Comparison of ENCODE assay signal across 15 cellular contexts in genomic region chr12:26339976-26340375, GRCh38.
DNase-seq lines count a peak whose midpoint lies in the region; ATAC-seq, FAIRE-seq and TF ChIP-seq lines count a peak whose summit lies in the region.
"Had no signal": no experiment of that assay in that cellular context is flagged by ENCODE, and none has a peak within 500 bp of the region (broad histone marks: within the 10 kb centered on the region; RNA-seq: fewer than 3 reads in every experiment).

No MANE protein-coding gene starts in this region.

- TF ChIP-seq EP300 in HepG2 (IDR thresholded peaks at IDR 0.05; ENCODE audit: low read depth in 2 of 2, low read length in 2 of 2) (no peak), HepG2 (CRISPR knock-in tag; IDR thresholded peaks at IDR 0.05; ENCODE audit: borderline replicate concordance) (no peak)

- H3K4me2 ChIP-seq in OCI-LY3 (ENCODE audit: low read length) (peak overlapping the region; percentile 38), trophoblast cell (ENCODE audit: low read length) (no peak overlapping the region), HepG2 (ENCODE audit: low read depth, low read length) (no peak overlapping the region)
- H3K4me2 ChIP-seq: KMS-11 had no signal

- H3K4me1 Mint-ChIP-seq in activated CD4-positive, alpha-beta T cell treated with anti-CD3 and anti-CD28 coated beads, Interleukin-2, amount 10 ng/mL, durations not matched to agents 24 days and 14 days = peaks cover 7% of the 10 kb centered on the region
- no peaks in the 10 kb centered on the region for H3K4me1 Mint-ChIP-seq in CD4-positive, alpha-beta T cell (ENCODE audit: low read depth)

- no peaks in the 10 kb centered on the region for H3K79me2 ChIP-seq in OCI-LY3 (ENCODE audit: low read length)
- no peaks in the 10 kb centered on the region for H3K79me2 ChIP-seq in trophoblast cell (ENCODE audit: control insufficient read depth, insufficient read depth, low read length, poor library complexity)
- H3K79me2 ChIP-seq in HepG2 (ENCODE audit: insufficient read depth, low read length) = no peaks in the 10 kb centered on the region

- H4K20me1 ChIP-seq in OCI-LY3 (ENCODE audit: insufficient read depth, low read length) = peaks cover 10% of the 10 kb centered on the region
- H4K20me1 ChIP-seq in HepG2 (ENCODE audit: insufficient read depth, low read length) = no peaks in the 10 kb centered on the region

- H3K27me3 ChIP-seq in OCI-LY3 (ENCODE audit: low read depth, low read length) (no peaks in the 10 kb centered on the region), trophoblast cell (ENCODE audit: insufficient read depth, low read length) (no peaks in the 10 kb centered on the region), A673 (replicated peaks; ENCODE audit: insufficient read depth, low read depth, low read length, poor library complexity) (no peaks in the 10 kb centered on the region), HepG2 (ENCODE audit: control insufficient read depth in 1 of 2, insufficient read depth in 2 of 2, low read length in 2 of 2) (no peaks in the 10 kb centered on the region)
- no peaks in the 10 kb centered on the region for H3K27me3 ChIP-seq in CD4-positive, alpha-beta T cell (ENCODE audit: control insufficient read depth, insufficient read depth, low read length)

- no peaks in the 10 kb centered on the region for H3K9me3 Mint-ChIP-seq in activated CD4-positive, alpha-beta T cell treated with anti-CD3 and anti-CD28 coated beads, Interleukin-2, amount 10 ng/mL, durations not matched to agents 24 days and 14 days
- H3K9me3 Mint-ChIP-seq in CD4-positive, alpha-beta T cell = peaks cover 2% of the 10 kb centered on the region

- TF ChIP-seq RAD21 in HepG2 (CRISPR knock-in tag; IDR thresholded peaks at IDR 0.05) = no peak

- no peak overlapping the region for H3K4ac ChIP-seq in trophoblast cell (ENCODE audit: low read depth, low read length)

- TF ChIP-seq POLR2A in HepG2 (IDR thresholded peaks at IDR 0.05; ENCODE audit: insufficient read depth in 1 of 2, low read depth in 2 of 2, low read length in 2 of 2) = no peak

- peaks cover 28% of the 10 kb centered on the region for H3K4me1 ChIP-seq in OCI-LY3 (ENCODE audit: low read length)
- H3K4me1 ChIP-seq in mesodermal cell (ENCODE audit: control insufficient read depth, insufficient read depth, low read length, poor library complexity, severe bottlenecking) = peaks cover 14% of the 10 kb centered on the region
- H3K4me1 ChIP-seq in trophoblast cell (ENCODE audit: control insufficient read depth in 1 of 2, insufficient read depth in 2 of 2, low read length in 2 of 2) = peaks cover 2 to 13% of the 10 kb centered on the region in 2 experiments
- H3K4me1 ChIP-seq in A673 (ENCODE audit: insufficient read depth, low read length, poor library complexity, severe bottlenecking) = no peaks in the 10 kb centered on the region
- no peaks in the 10 kb centered on the region for H3K4me1 ChIP-seq in HepG2 (ENCODE audit: insufficient read depth, low read length)

- H3K4me3 ChIP-seq in OCI-LY3 (ENCODE audit: low read length) = no peak overlapping the region
- no peak overlapping the region for H3K4me3 ChIP-seq in mesodermal cell (ENCODE audit: extremely low read depth, insufficient read depth, low read length, poor library complexity, severe bottlenecking)
- H3K4me3 ChIP-seq in trophoblast cell (ENCODE audit: low read depth, low read length) = no peak overlapping the region
- no peak overlapping the region for H3K4me3 ChIP-seq in A673 (ENCODE audit: low read depth, low read length, poor library complexity, severe bottlenecking)
- no peak overlapping the region for H3K4me3 ChIP-seq in HepG2 (replicated peaks in 1 of 3; ENCODE audit: insufficient read depth in 1 of 3, low read depth in 2 of 3, low read length in 3 of 3)

- BruUV-seq in A673 (replicated peaks; lab: Mats Ljungman, UMichigan) (no TSS peak), HepG2 (replicated peaks; lab: Mats Ljungman, UMichigan) (no TSS peak)

- no peak overlapping the region for H3K4me3 Mint-ChIP-seq in activated CD4-positive, alpha-beta T cell treated with anti-CD3 and anti-CD28 coated beads, Interleukin-2, amount 10 ng/mL, durations not matched to agents 24 days and 14 days
- H3K4me3 Mint-ChIP-seq in CD4-positive, alpha-beta T cell = no peak overlapping the region

- H3K36me3 Mint-ChIP-seq in activated CD4-positive, alpha-beta T cell treated with anti-CD3 and anti-CD28 coated beads, Interleukin-2, amount 10 ng/mL, durations not matched to agents 24 days and 14 days (ENCODE audit: low read depth) = peaks cover 9% of the 10 kb centered on the region
- H3K36me3 Mint-ChIP-seq in CD4-positive, alpha-beta T cell (ENCODE audit: low read depth) = peaks cover 86% of the 10 kb centered on the region

- ATAC-seq in CD4-positive, alpha-beta T cell (ENCODE audit: poor library complexity) = no peak
- no peak for ATAC-seq in HepG2

- H4K91ac ChIP-seq in trophoblast cell (ENCODE audit: low read depth, low read length) = no peak overlapping the region

- H4K12ac ChIP-seq in trophoblast cell (ENCODE audit: low read depth, low read length) = no peak overlapping the region

- 97 to 98% methylated on average over 9 to 12 of the region's 13 CpGs for WGBS in mesodermal cell (ENCODE audit: insufficient coverage in 2 of 2), 2 experiments
- no CpG with 5 or more reads among the region's 13 CpGs for WGBS in trophoblast cell (ENCODE audit: extremely low coverage, insufficient coverage, insufficient read length)
- 97% methylated on average over 13 of the region's 13 CpGs for WGBS in HepG2 (ENCODE audit: low lambda C conversion rate)

- H3K18ac ChIP-seq in trophoblast cell (ENCODE audit: low read length) = no peak overlapping the region

- H3K23ac ChIP-seq in trophoblast cell (ENCODE audit: low read length) = no peak overlapping the region

- H4K8ac ChIP-seq in trophoblast cell (ENCODE audit: low read depth, low read length) = no peak overlapping the region

- POLR2A ChIA-PET in A673 (lab: Charles Lee; ENCODE audit: low non-redundant PET) (no interaction called here), HepG2 (lab: Yijun Ruan, JAX) (no interaction called here)
- POLR2A ChIA-PET in CD4-positive, alpha-beta T cell (lab: Charles Lee) = no interaction called here

- H3K36me3 ChIP-seq in OCI-LY3 (replicated peaks; ENCODE audit: low read depth, low read length) = peaks cover 29% of the 10 kb centered on the region
- no peaks in the 10 kb centered on the region for H3K36me3 ChIP-seq in mesodermal cell (ENCODE audit: control insufficient read depth, insufficient read depth, low read length)
- no peaks in the 10 kb centered on the region for H3K36me3 ChIP-seq in trophoblast cell (ENCODE audit: control insufficient read depth in 1 of 2, insufficient read depth in 2 of 2, low read length in 2 of 2)
- no peaks in the 10 kb centered on the region for H3K36me3 ChIP-seq in A673 (ENCODE audit: insufficient read depth, low read length, poor library complexity, severe bottlenecking)
- H3K36me3 ChIP-seq in HepG2 (replicated peaks in 1 of 2; ENCODE audit: control insufficient read depth in 1 of 2, insufficient read depth in 2 of 2, low read length in 2 of 2) = peaks cover 17 to 41% of the 10 kb centered on the region in 2 experiments

- no peak for TF ChIP-seq CTCF in OCI-LY3 (IDR thresholded peaks at IDR 0.05; ENCODE audit: low read depth, low read length)
- TF ChIP-seq CTCF in A673 (conservative IDR thresholded peaks at IDR 0.05; ENCODE audit: low read depth, low read length) = no peak
- TF ChIP-seq CTCF in CD4-positive, alpha-beta T cell (IDR thresholded peaks at IDR 0.05) = no peak
- no peak for TF ChIP-seq CTCF in HepG2 (CRISPR knock-in tag; IDR thresholded peaks at IDR 0.05)

- DNase-seq in caudate nucleus (lab: John Stamatoyannopoulos, UW) (no peak), trophoblast cell (no peak), A673 (ENCODE audit: low spot score) (no peak), HepG2 (ENCODE audit: low spot score) (no peak)
- DNase-seq in activated CD4-positive, alpha-beta T cell treated with anti-CD3 and anti-CD28 coated beads, Interleukin-2, amount 10 ng/mL, durations not matched to agents 24 days and 14 days = no peak
- no peak for DNase-seq in CD4-positive, alpha-beta T cell
- DNase-seq: DMS79 treated with DMSO at 0.1 percent for 48 hours, NCI-H1417 treated with DMSO at 0.1 percent for 48 hours, NCI-H187 treated with DMSO at 0.1 percent for 48 hours, NCI-H82, SHP77 had no signal

- no peak for FAIRE-seq in HepG2 (lab: Jason Lieb, UNC)
- FAIRE-seq: H1 had no signal

- no peaks in the 10 kb centered on the region for H3K27me3 Mint-ChIP-seq in activated CD4-positive, alpha-beta T cell treated with anti-CD3 and anti-CD28 coated beads, Interleukin-2, amount 10 ng/mL, durations not matched to agents 24 days and 14 days
- no peaks in the 10 kb centered on the region for H3K27me3 Mint-ChIP-seq in CD4-positive, alpha-beta T cell

- H3K27ac Mint-ChIP-seq in activated CD4-positive, alpha-beta T cell treated with anti-CD3 and anti-CD28 coated beads, Interleukin-2, amount 10 ng/mL, durations not matched to agents 24 days and 14 days = no peak overlapping the region
- H3K27ac Mint-ChIP-seq in CD4-positive, alpha-beta T cell = no peak overlapping the region

- no peak overlapping the region for H3K9ac ChIP-seq in OCI-LY3 (ENCODE audit: low read length)
- no peak overlapping the region for H3K9ac ChIP-seq in trophoblast cell (ENCODE audit: low read length)
- no peak overlapping the region for H3K9ac ChIP-seq in HepG2 (ENCODE audit: insufficient read depth, low read depth, low read length)
- H3K9ac ChIP-seq: KMS-11 had no signal

- CTCF ChIA-PET in A673 (lab: Charles Lee) (no interaction called here), HepG2 (lab: Yijun Ruan, JAX; ENCODE audit: low intra/inter-chr PET ratio, low total read pairs) (no interaction called here)
- CTCF ChIA-PET in CD4-positive, alpha-beta T cell (lab: Charles Lee) = no interaction called here

- H3K27ac ChIP-seq in OCI-LY3 (ENCODE audit: low read length) = no peak overlapping the region
- H3K27ac ChIP-seq in caudate nucleus (ENCODE audit: low read depth, low read length) = peak overlapping the region; percentile 92
- H3K27ac ChIP-seq in mesodermal cell (ENCODE audit: low read depth, low read length, severe bottlenecking) = peak overlapping the region; percentile 76
- H3K27ac ChIP-seq in trophoblast cell (ENCODE audit: low read depth, low read length) = no peak overlapping the region
- H3K27ac ChIP-seq in A673 (ENCODE audit: low read depth, low read length, poor library complexity, severe bottlenecking) = no peak overlapping the region
- H3K27ac ChIP-seq in CD4-positive, alpha-beta T cell (ENCODE audit: low read depth, low read length) = no peak overlapping the region
- H3K27ac ChIP-seq in HepG2 (ENCODE audit: extremely low read length, insufficient read depth, low read length) = no peak overlapping the region
- H3K27ac ChIP-seq: KMS-11 had no signal

- H2BK12ac ChIP-seq in trophoblast cell (ENCODE audit: low read length) = peak overlapping the region; percentile 8

- no peaks in the 10 kb centered on the region for H3K9me3 ChIP-seq in OCI-LY3 (ENCODE audit: insufficient read depth, low read length)
- H3K9me3 ChIP-seq in mesodermal cell (ENCODE audit: control insufficient read depth, low read length) = no peaks in the 10 kb centered on the region
- no peaks in the 10 kb centered on the region for H3K9me3 ChIP-seq in trophoblast cell (ENCODE audit: insufficient read depth, low read depth, low read length)
- no peaks in the 10 kb centered on the region for H3K9me3 ChIP-seq in A673 (ENCODE audit: low read depth, low read length, poor library complexity, severe bottlenecking)
- H3K9me3 ChIP-seq in CD4-positive, alpha-beta T cell (ENCODE audit: control insufficient read depth, low read length) = peaks cover 4% of the 10 kb centered on the region
- no peaks in the 10 kb centered on the region for H3K9me3 ChIP-seq in HepG2 (ENCODE audit: low read length)

- in situ Hi-C loops in HepG2 (cut with HindIII; ENCODE audit: extremely low pct_ligation_motif_present, low pct_unique_long_range_greater_than_20kb) = no loop called here

- H2BK5ac ChIP-seq in trophoblast cell (ENCODE audit: low read depth, low read length, poor library complexity) = no peak overlapping the region

- H2AFZ ChIP-seq in OCI-LY3 (ENCODE audit: low read depth, low read length) (no peak overlapping the region), trophoblast cell (ENCODE audit: insufficient read depth, low read length, poor library complexity) (no peak overlapping the region), HepG2 (ENCODE audit: low read length) (no peak overlapping the region)

- no peaks in the 10 kb centered on the region for H3K79me1 ChIP-seq in trophoblast cell (ENCODE audit: low read length)

- no peak overlapping the region for H2AK5ac ChIP-seq in trophoblast cell (ENCODE audit: low read length)

- intact Hi-C loops in activated CD4-positive, alpha-beta T cell treated with anti-CD3 and anti-CD28 coated beads, Interleukin-2, amount 10 ng/mL, durations not matched to agents 24 days and 14 days (cut with micrococcal nuclease) = no loop called here
- intact Hi-C loops in A673 (cut with micrococcal nuclease; ENCODE audit: unreplicated experiment) (no loop called here), HepG2 (cut with micrococcal nuclease; ENCODE audit: unreplicated experiment) (no loop called here)
- intact Hi-C loops in CD4-positive, alpha-beta T cell (cut with DNase I, micrococcal nuclease) = no loop called here

- H3K14ac ChIP-seq in trophoblast cell (ENCODE audit: low read length) = no peak overlapping the region

- no peak overlapping the region for H2BK120ac ChIP-seq in trophoblast cell (ENCODE audit: insufficient read depth, low read length, poor library complexity)

Comparison
In these comparisons a context has a peak if more than half of its experiments do, and no peak if none do; other contexts are left out.
1. H3K27ac ChIP-seq: peak in caudate nucleus (single experiment) and mesodermal cell (single experiment); none in OCI-LY3 (single experiment), trophoblast cell (single experiment), A673 (single experiment), CD4-positive, alpha-beta T cell (single experiment) and HepG2 (single experiment).